ENCODE assay signal across 12 cellular contexts in the genomic region with DNA sequence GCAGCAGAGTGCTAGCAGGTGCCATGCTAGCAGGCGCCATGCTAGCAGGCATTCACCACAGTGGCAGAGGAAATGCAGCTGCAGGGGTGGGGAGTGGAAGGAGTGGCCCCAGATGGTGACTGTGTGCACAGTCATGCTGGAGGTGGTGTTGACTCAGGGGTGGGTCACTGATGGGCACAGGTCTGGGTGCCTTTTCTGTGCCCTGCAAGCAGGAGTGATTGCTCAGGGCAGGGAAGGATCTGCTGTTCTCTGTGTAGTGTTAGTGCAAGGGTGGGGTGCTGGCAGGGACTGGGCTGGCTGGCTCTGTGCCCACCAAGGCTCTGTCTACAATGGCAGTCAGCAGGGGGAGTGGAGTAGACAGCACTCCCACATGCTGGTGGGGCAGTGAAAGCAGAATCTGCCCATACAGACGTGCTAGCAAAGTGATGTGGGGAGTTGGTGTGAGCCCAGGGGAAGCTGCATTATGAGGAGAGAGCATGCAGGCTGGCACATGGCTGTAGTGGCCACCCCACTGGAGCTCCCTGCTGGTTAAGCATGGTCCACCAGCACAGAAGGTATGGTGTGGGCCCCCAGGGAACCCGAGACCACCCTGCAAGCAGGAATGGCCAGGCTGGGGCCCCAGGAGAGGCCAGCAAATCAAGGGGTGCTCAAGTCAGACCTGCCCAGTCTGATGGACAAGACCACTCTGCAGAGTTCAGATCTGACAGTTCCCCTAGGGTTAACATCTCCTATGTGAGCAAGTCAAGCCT. TPM values are rescaled to one million over a fixed set of nuclear protein-coding genes. Genes with fewer than 3 reads are reported as not detected.
DNase-seq lines count a peak whose midpoint lies in the region; ATAC-seq and TF ChIP-seq lines count a peak whose summit lies in the region.
"Had no signal": no experiment of that assay in that cellular context is flagged by ENCODE, and none has a peak within 500 bp of the region (broad histone marks: within the 10 kb centered on the region; RNA-seq: fewer than 3 reads in every experiment).

No MANE protein-coding gene starts in this region.

- POLR2A ChIA-PET in HCT116 (lab: Charles Lee), result no interaction called here

- CTCF ChIA-PET in HCT116 (lab: Charles Lee), result no interaction called here

- intact Hi-C loops in HCT116 (cut with micrococcal nuclease), result loop anchor here (5.0 kb wide), 2 partner anchors 267 to 382 kb away; no protein-coding TSS in a partner anchor
- intact Hi-C loops in left ventricle myocardium superior (cut with micrococcal nuclease), result no loop called here

- RAD21 ChIA-PET in HCT116 (lab: Charles Lee; ENCODE audit: low non-redundant PET in 1 of 2, low total read pairs in 2 of 2, uncharacterized antibody in 2 of 2, unreplicated experiment in 2 of 2), result no interaction called here

- no peaks in the 10 kb centered on the region for H3K36me3 ChIP-seq in HCT116 (ENCODE audit: control insufficient read depth in 1 of 2, insufficient read depth in 2 of 2, low read length in 2 of 2)
- peaks cover 6% of the 10 kb centered on the region; the same call in 1 of the 2 replicates for H3K36me3 ChIP-seq in RWPE2 (ENCODE audit: low read depth)
- H3K36me3 ChIP-seq: left lung had no signal

- no peak for TF ChIP-seq RAD21 in HCT116 (IDR thresholded peaks at IDR 0.05; ENCODE audit: low read depth)

- TF ChIP-seq CTCF in HCT116 (IDR thresholded peaks at IDR 0.05 in 2 of 3, conservative IDR thresholded peaks at IDR 0.05 in 1 of 3; ENCODE audit: borderline replicate concordance in 1 of 3, insufficient read depth in 1 of 3, low read depth in 2 of 3, low read length in 2 of 3) (no peak), RWPE2 (IDR thresholded peaks at IDR 0.05; ENCODE audit: poor library complexity, severe bottlenecking) (no peak)

- no peaks in the 10 kb centered on the region for H3K9me2 ChIP-seq in HCT116 (ENCODE audit: insufficient read depth)

- peak; percentile 66 for ATAC-seq in HCT116
- ATAC-seq in RWPE2 (ENCODE audit: low read depth), result peak; percentile 74
- peak; percentile 89 for ATAC-seq in left ventricle myocardium superior
- no peak for ATAC-seq in GM19023 (IDR thresholded peaks at IDR 0.05; ENCODE audit: unreplicated experiment)
- ATAC-seq in HG03175 (IDR thresholded peaks at IDR 0.05; ENCODE audit: unreplicated experiment), result no peak
- no peak for ATAC-seq in HG03280 (IDR thresholded peaks at IDR 0.05; ENCODE audit: unreplicated experiment)
- ATAC-seq: left lung had no signal

- H3K79me2 ChIP-seq in HCT116 (ENCODE audit: insufficient read depth, low read length), result no peaks in the 10 kb centered on the region

- H3K4me3 ChIP-seq in HCT116 (replicated peaks in 1 of 2; ENCODE audit: low read depth in 1 of 2, low read length in 2 of 2) (no peak overlapping the region), RWPE2 (ENCODE audit: severe bottlenecking) (no peak overlapping the region)
- H3K4me3 ChIP-seq: left lung, tibial nerve had no signal

- no peaks in the 10 kb centered on the region for H4K20me1 ChIP-seq in HCT116 (ENCODE audit: insufficient read depth)

- no peak overlapping the region for H2AFZ ChIP-seq in HCT116 (ENCODE audit: low read depth, low read length, poor library complexity, severe bottlenecking)

- H3K27ac ChIP-seq in HCT116 (ENCODE audit: low read depth, low read length), result no peak overlapping the region
- no peak overlapping the region for H3K27ac ChIP-seq in RWPE2 (ENCODE audit: poor library complexity, severe bottlenecking)
- H3K27ac ChIP-seq: left lung, tibial nerve had no signal

- H3K4me2 ChIP-seq in HCT116 (ENCODE audit: low read length), result peak overlapping the region; percentile 40

- H3K27me3 ChIP-seq in HCT116 (ENCODE audit: insufficient read depth, low read length) (no peaks in the 10 kb centered on the region), RWPE2 (ENCODE audit: insufficient read depth, poor library complexity, severe bottlenecking) (no peaks in the 10 kb centered on the region)
- H3K27me3 ChIP-seq: left lung, tibial nerve had no signal

- peak; percentile 76 for DNase-seq in Daoy (ENCODE audit: low read depth)
- no peak for DNase-seq in HCT116 (ENCODE audit: low read depth, low spot score)
- DNase-seq in RWPE2 (ENCODE audit: low spot score), result no peak
- DNase-seq in left ventricle myocardium superior, result peak; percentile 65
- no peak for DNase-seq in cerebellum (ENCODE audit: low spot score)
- DNase-seq: cerebellar nuclear complex, MM.1S had no signal

- no peak for TF ChIP-seq POLR2A in HCT116 (IDR thresholded peaks at IDR 0.05; ENCODE audit: borderline replicate concordance, extremely low read depth, insufficient read depth, insufficient read length)

- no TSS peak for BruUV-seq in HCT116 (replicated peaks; lab: Mats Ljungman, UMichigan)

- no peak overlapping the region for H3K9ac ChIP-seq in HCT116 (ENCODE audit: low read length)

- H3K9me3 ChIP-seq in HCT116 (ENCODE audit: control insufficient read depth in 1 of 2, insufficient read depth in 1 of 2, low read depth in 1 of 2, low read length in 2 of 2) (no peaks in the 10 kb centered on the region), RWPE2 (ENCODE audit: severe bottlenecking) (no peaks in the 10 kb centered on the region)
- H3K9me3 ChIP-seq: tibial nerve had no signal

- H3K4me1 ChIP-seq in HCT116 (ENCODE audit: control insufficient read depth in 1 of 2, insufficient read depth in 2 of 2, low read length in 2 of 2) (peaks cover 0 to 10% of the 10 kb centered on the region in 2 experiments; a peak in 2 of 4 replicates), RWPE2 (ENCODE audit: insufficient read depth, poor library complexity, severe bottlenecking) (no peaks in the 10 kb centered on the region)

TF ChIP-seq in HCT116, 20 proteins besides CTCF, POLR2A, EP300 and RAD21:
- TF ChIP-seq JUND (IDR thresholded peaks at IDR 0.05) (peak; percentile 32; the same call in 1 of the 2 replicates), SRF (IDR thresholded peaks at IDR 0.05; ENCODE audit: low read depth) (no peak), FOSL1 (IDR thresholded peaks at IDR 0.05; ENCODE audit: low read depth) (peak; percentile 46)
- TF ChIP-seq, protein P1, sequence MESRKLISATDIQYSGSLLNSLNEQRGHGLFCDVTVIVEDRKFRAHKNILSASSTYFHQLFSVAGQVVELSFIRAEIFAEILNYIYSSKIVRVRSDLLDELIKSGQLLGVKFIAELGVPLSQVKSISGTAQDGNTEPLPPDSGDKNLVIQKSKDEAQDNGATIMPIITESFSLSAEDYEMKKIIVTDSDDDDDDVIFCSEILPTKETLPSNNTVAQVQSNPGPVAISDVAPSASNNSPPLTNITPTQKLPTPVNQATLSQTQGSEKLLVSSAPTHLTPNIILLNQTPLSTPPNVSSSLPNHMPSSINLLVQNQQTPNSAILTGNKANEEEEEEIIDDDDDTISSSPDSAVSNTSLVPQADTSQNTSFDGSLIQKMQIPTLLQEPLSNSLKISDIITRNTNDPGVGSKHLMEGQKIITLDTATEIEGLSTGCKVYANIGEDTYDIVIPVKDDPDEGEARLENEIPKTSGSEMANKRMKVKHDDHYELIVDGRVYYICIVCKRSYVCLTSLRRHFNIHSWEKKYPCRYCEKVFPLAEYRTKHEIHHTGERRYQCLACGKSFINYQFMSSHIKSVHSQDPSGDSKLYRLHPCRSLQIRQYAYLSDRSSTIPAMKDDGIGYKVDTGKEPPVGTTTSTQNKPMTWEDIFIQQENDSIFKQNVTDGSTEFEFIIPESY (IDR thresholded peaks at IDR 0.05; ENCODE audit: extremely low read depth, insufficient replicate concordance, low read length), result no peak
TF ChIP-seq in HCT116: peak in this region for 2.

RNA-seq across cellular contexts. Expression of gene TSPYL4, which starts 11.4 kb away (rescaled TPM):
- 7.6 and 11.7 TPM in 2 replicates for total RNA-seq in Daoy (2014; rRNA removed; shearing (Covaris generic))
- total RNA-seq in HCT116 (2021; ENCODE audit: unreplicated experiment) (5.4 TPM), left ventricle myocardium superior (29.4 TPM), cerebellum (59.5 TPM)
- 3.6 and 5.1 TPM in 2 replicates for polyA plus RNA-seq in HCT116 (2012)

RNA-seq across cellular contexts. Expression of gene TSPYL1, which starts 14.5 kb away (rescaled TPM):
- 36.9 and 41.2 TPM in 2 replicates for total RNA-seq in Daoy (2014; rRNA removed; shearing (Covaris generic))
- total RNA-seq in HCT116 (2021; ENCODE audit: unreplicated experiment) (70.3 TPM), left ventricle myocardium superior (96.8 TPM), cerebellum (69.4 TPM)
- 37.3 and 38.5 TPM in 2 replicates for polyA plus RNA-seq in HCT116 (2012)

Comparison
In these comparisons a context has a peak if more than half of its experiments do, and no peak if none do; other contexts are left out.
1. DNase-seq: peak in Daoy (single experiment) and left ventricle myocardium superior (single experiment); none in HCT116 (single experiment), RWPE2 (single experiment) and cerebellum (single experiment).
2. ATAC-seq: peak in HCT116 (single experiment), RWPE2 (single experiment) and left ventricle myocardium superior (single experiment); none in GM19023 (single experiment), HG03175 (single experiment) and HG03280 (single experiment).